23 cellular contexts compared by ENCODE assay signal in the genomic region with DNA sequence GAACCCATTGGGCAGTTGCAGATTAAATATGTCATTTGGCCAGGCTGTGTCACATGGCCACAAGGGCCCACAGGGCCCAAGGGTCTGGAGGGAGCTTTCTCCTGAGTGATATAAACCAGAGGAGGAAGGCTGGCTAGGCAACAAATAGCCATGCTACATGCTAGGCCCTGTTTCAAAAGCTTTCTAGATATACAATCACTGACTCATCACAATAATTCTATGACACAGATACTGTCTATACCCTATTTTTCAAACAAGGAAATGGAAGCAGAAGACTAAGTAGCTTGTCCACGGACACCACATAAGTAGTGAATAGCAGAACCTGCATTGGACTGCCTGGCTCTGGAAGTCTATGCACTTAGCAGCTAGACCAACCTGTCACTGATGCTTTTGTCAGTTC.
"Had no signal": no experiment of that assay in that cellular context is flagged by ENCODE, and none has a peak within 500 bp of the region (broad histone marks: within the 10 kb centered on the region; RNA-seq: fewer than 3 reads in every experiment).

No MANE protein-coding gene starts in this region.

- H3K27me3 ChIP-seq: gastroesophageal sphincter, heart left ventricle, left lung, neural progenitor cell, sigmoid colon, transverse colon, upper lobe of right lung, uterus had no signal

- H3K27me3 Mint-ChIP-seq: stimulated activated memory B cell treated with anti-CD40 and anti-IgM and Interleukin-4, amounts not matched to agents 10 μg/mL and 1 μg/mL and 100 μg/mL, for 72 hours; stimulated activated naive CD8-positive, alpha-beta T cell treated with anti-CD3 and anti-CD28 coated beads, Interleukin-15, Interleukin-2, amounts not matched to agents 100 ng/mL and 50 ng/mL, for 24 hours had no signal

- H3K4me1 ChIP-seq: gastroesophageal sphincter, left lung, neural progenitor cell, psoas muscle, transverse colon, upper lobe of right lung, uterus had no signal

- ATAC-seq: effector memory CD8-positive, alpha-beta T cell; gastroesophageal sphincter; heart left ventricle; left cardiac atrium; left lung; naive thymus-derived CD4-positive, alpha-beta T cell; psoas muscle; right cardiac atrium; stimulated activated memory B cell treated with anti-CD40 and anti-IgM and Interleukin-4, amounts not matched to agents 10 μg/mL and 1 μg/mL and 100 μg/mL, for 72 hours; upper lobe of right lung had no signal

- H3K4me3 Mint-ChIP-seq: effector memory CD8-positive, alpha-beta T cell; naive thymus-derived CD4-positive, alpha-beta T cell; nephron; neural progenitor cell; stimulated activated memory B cell treated with anti-CD40 and anti-IgM and Interleukin-4, amounts not matched to agents 10 μg/mL and 1 μg/mL and 100 μg/mL, for 72 hours; stimulated activated naive CD8-positive, alpha-beta T cell treated with anti-CD3 and anti-CD28 coated beads, Interleukin-15, Interleukin-2, amounts not matched to agents 100 ng/mL and 50 ng/mL, for 24 hours had no signal

- H3K9me3 Mint-ChIP-seq: nephron; neural progenitor cell; stimulated activated memory B cell treated with anti-CD40 and anti-IgM and Interleukin-4, amounts not matched to agents 10 μg/mL and 1 μg/mL and 100 μg/mL, for 72 hours; stimulated activated naive CD8-positive, alpha-beta T cell treated with anti-CD3 and anti-CD28 coated beads, Interleukin-15, Interleukin-2, amounts not matched to agents 100 ng/mL and 50 ng/mL, for 24 hours had no signal

- DNase-seq: cortex of kidney; effector memory CD8-positive, alpha-beta T cell; foreskin fibroblast; heart left ventricle; left cardiac atrium; left lung; mesendoderm; midbrain; naive thymus-derived CD4-positive, alpha-beta T cell; psoas muscle; right cardiac atrium; sigmoid colon; stimulated activated CD4-positive, alpha-beta T cell treated with anti-CD3 and anti-CD28 coated beads, Interleukin-2, amount 100 ng/mL, for 24 hours; stimulated activated CD4-positive, alpha-beta T cell treated with anti-CD3 and anti-CD28 coated beads, Interleukin-4, amount 100 ng/mL, for 4 hours; transverse colon; upper lobe of right lung; uterus had no signal

- H3K27ac Mint-ChIP-seq: effector memory CD8-positive, alpha-beta T cell; naive thymus-derived CD4-positive, alpha-beta T cell; nephron; neural progenitor cell; stimulated activated memory B cell treated with anti-CD40 and anti-IgM and Interleukin-4, amounts not matched to agents 10 μg/mL and 1 μg/mL and 100 μg/mL, for 72 hours; stimulated activated naive CD8-positive, alpha-beta T cell treated with anti-CD3 and anti-CD28 coated beads, Interleukin-15, Interleukin-2, amounts not matched to agents 100 ng/mL and 50 ng/mL, for 24 hours had no signal

- H3K4me1 Mint-ChIP-seq: naive thymus-derived CD4-positive, alpha-beta T cell; neural progenitor cell; stimulated activated memory B cell treated with anti-CD40 and anti-IgM and Interleukin-4, amounts not matched to agents 10 μg/mL and 1 μg/mL and 100 μg/mL, for 72 hours had no signal

- H3K27ac ChIP-seq: gastroesophageal sphincter, heart left ventricle, hepatocyte, left lung, neural progenitor cell, psoas muscle, sigmoid colon, transverse colon, upper lobe of right lung, uterus had no signal

- H3K36me3 Mint-ChIP-seq: naive thymus-derived CD4-positive, alpha-beta T cell; neural progenitor cell; stimulated activated memory B cell treated with anti-CD40 and anti-IgM and Interleukin-4, amounts not matched to agents 10 μg/mL and 1 μg/mL and 100 μg/mL, for 72 hours had no signal
